8 cellular contexts compared by ENCODE assay signal in genomic region chr7:140478361-140479061, GRCh38. TPM values are rescaled to one million over a fixed set of nuclear protein-coding genes. Genes with fewer than 3 reads are reported as not detected.
A peak's percentile ranks its signal among the peaks of the same experiment; 100 is the strongest.
DNase-seq lines count a peak whose midpoint lies in the region; ATAC-seq lines count a peak whose summit lies in the region.

No MANE protein-coding gene starts in this region.

- H3K4me2 ChIP-seq in mesenchymal stem cell (ENCODE audit: low read length, poor library complexity, severe bottlenecking) = peak overlapping the region; percentile 79

- H3K4me1 Mint-ChIP-seq in effector memory CD8-positive, alpha-beta T cell (ENCODE audit: low read depth in 2 of 2) = peaks cover 15 to 20% of the 10 kb centered on the region in 2 donors

- peaks cover 22% of the 10 kb centered on the region for H3K36me3 Mint-ChIP-seq in effector memory CD8-positive, alpha-beta T cell (ENCODE audit: insufficient read depth)

- H2BK120ac ChIP-seq in mesenchymal stem cell (ENCODE audit: low read depth, low read length) = peak overlapping the region; percentile 94

- H2BK12ac ChIP-seq in mesenchymal stem cell (ENCODE audit: low read length in 2 of 2) = no peak overlapping the region

- peak overlapping the region; percentile 98 for H4K91ac ChIP-seq in mesenchymal stem cell (ENCODE audit: low read length)

- peaks cover 2% of the 10 kb centered on the region for H3K4me1 ChIP-seq in mesenchymal stem cell (ENCODE audit: control insufficient read depth, insufficient read depth, low read depth, low read length)

- peak overlapping the region; percentile 13 to 74 for H3K4ac ChIP-seq in mesenchymal stem cell (ENCODE audit: low read depth in 1 of 2, low read length in 2 of 2)

- peaks cover 0 to 3% of the 10 kb centered on the region in 2 experiments for H3K27me3 ChIP-seq in mesenchymal stem cell (ENCODE audit: control insufficient read depth in 1 of 2, insufficient read depth in 1 of 2, low read length in 2 of 2)

- DNase-seq in NCI-H82 (lab: John Stamatoyannopoulos, UW) (peak; percentile 69), NCI-H82 treated with DMSO at 0.1 percent for 48 hours (lab: John Stamatoyannopoulos, UW; ENCODE audit: unreplicated experiment) (no peak), NCI-H2029 treated with DMSO at 0.1 percent for 48 hours (lab: John Stamatoyannopoulos, UW) (peak; percentile 8), mesenchymal stem cell (peak; percentile 51)
- peak; percentile 60 for DNase-seq in activated CD4-positive, alpha-beta T cell treated with anti-CD3 and anti-CD28 coated beads for 48 hours
- peak in 2 of 3 experiments; percentile 3 to 42 for DNase-seq in effector memory CD8-positive, alpha-beta T cell
- peak; percentile 21 for DNase-seq in stimulated activated CD8-positive, alpha-beta memory T cell treated with anti-CD3 and anti-CD28 coated beads, Interleukin-2, amount 100 ng/mL, for 48 hours (ENCODE audit: low read depth in 2 of 2)

- peak overlapping the region; percentile 92 to 95 for H3K27ac Mint-ChIP-seq in effector memory CD8-positive, alpha-beta T cell

- peak overlapping the region; percentile 100 for H4K8ac ChIP-seq in mesenchymal stem cell (ENCODE audit: low read length)

- H3K36me3 ChIP-seq in mesenchymal stem cell (ENCODE audit: control insufficient read depth in 1 of 2, insufficient read depth in 2 of 2, low read depth in 1 of 2, low read length in 2 of 2) = no peaks in the 10 kb centered on the region

- 1% methylated on average over 39 of the region's 64 CpGs for WGBS in mesenchymal stem cell

- H3K9me3 Mint-ChIP-seq in effector memory CD8-positive, alpha-beta T cell = no peaks in the 10 kb centered on the region

- peak overlapping the region in 1 of 2 experiments; percentile 68 for H3K14ac ChIP-seq in mesenchymal stem cell (ENCODE audit: low read length in 2 of 2)

- ATAC-seq in HG02884 (IDR thresholded peaks at IDR 0.05; ENCODE audit: unreplicated experiment) = peak; percentile 19
- ATAC-seq in effector memory CD8-positive, alpha-beta T cell (replicated peaks) = peak; percentile 46

- no peaks in the 10 kb centered on the region for H3K9me3 ChIP-seq in mesenchymal stem cell (ENCODE audit: control insufficient read depth, low read length)

- H3K23ac ChIP-seq in mesenchymal stem cell (ENCODE audit: low read length in 2 of 2) = no peak overlapping the region

- H3K27ac ChIP-seq in mesenchymal stem cell (ENCODE audit: low read length, poor library complexity, severe bottlenecking) = peak overlapping the region; percentile 8

- peak overlapping the region; percentile 79 to 98 for H3K4me3 ChIP-seq in mesenchymal stem cell (ENCODE audit: insufficient read depth in 1 of 2, low read depth in 1 of 2, low read length in 2 of 2)

- H3K18ac ChIP-seq in mesenchymal stem cell (ENCODE audit: low read depth in 1 of 2, low read length in 2 of 2) = peak overlapping the region; percentile 96

- H3K27me3 Mint-ChIP-seq in effector memory CD8-positive, alpha-beta T cell = no peaks in the 10 kb centered on the region

- peak overlapping the region; percentile 96 for H3K9ac ChIP-seq in mesenchymal stem cell (ENCODE audit: low read length)

- H2BK15ac ChIP-seq in mesenchymal stem cell (ENCODE audit: low read depth, poor library complexity, severe bottlenecking) = peak overlapping the region; percentile 97

- peak overlapping the region; percentile 95 for H2AFZ ChIP-seq in mesenchymal stem cell (ENCODE audit: low read depth, low read length)

- H2AK5ac ChIP-seq in mesenchymal stem cell (ENCODE audit: low read length, severe bottlenecking) = no peak overlapping the region

- peak overlapping the region; percentile 24 for H2BK5ac ChIP-seq in mesenchymal stem cell (ENCODE audit: low read depth, low read length, poor library complexity, severe bottlenecking)

- no peaks in the 10 kb centered on the region for H3K79me1 ChIP-seq in mesenchymal stem cell (replicated peaks; ENCODE audit: low read length, poor library complexity, severe bottlenecking)

- H3K4me3 Mint-ChIP-seq in effector memory CD8-positive, alpha-beta T cell = peak overlapping the region; percentile 94 to 96

RNA-seq across cellular contexts. Expression of gene MKRN1, which starts 0.8 kb away (rescaled TPM):
- polyA plus RNA-seq in mesenchymal stem cell (2013, experiment 1 of 2) = 80.4 TPM
- 73.1 TPM for polyA plus RNA-seq in mesenchymal stem cell (2013, experiment 2 of 2)
